Comparison of ENCODE assay signal across 9 cellular contexts in genomic region chr6:156925718-156926607, GRCh38.
DNase-seq lines count a peak whose midpoint lies in the region; ATAC-seq and TF ChIP-seq lines count a peak whose summit lies in the region.
"Had no signal": no experiment of that assay in that cellular context is flagged by ENCODE, and none has a peak within 500 bp of the region (broad histone marks: within the 10 kb centered on the region; RNA-seq: fewer than 3 reads in every experiment).

No MANE protein-coding gene starts in this region.

- H3K27ac Mint-ChIP-seq in HFFc6 = no peak overlapping the region
- H3K27ac Mint-ChIP-seq in neural progenitor cell = no peak overlapping the region

- peaks cover 7% of the 10 kb centered on the region for H3F3A ChIP-seq in neural progenitor cell (ENCODE audit: low read depth)

- DNase-seq in HFFc6 = peak; percentile 2
- no peak for DNase-seq in neural progenitor cell (ENCODE audit: low spot score)
- no peak for DNase-seq in HCEC 1CT
- DNase-seq in pons (ENCODE audit: low spot score) = no peak
- DNase-seq in NCI-H187 (lab: John Stamatoyannopoulos, UW) = no peak
- DNase-seq in T1000 (lab: John Stamatoyannopoulos, UW) = no peak
- DNase-seq: hippocampal formation had no signal

- H4K20me1 ChIP-seq in KMS-11 (ENCODE audit: insufficient read depth) = no peaks in the 10 kb centered on the region
- peaks cover 55% of the 10 kb centered on the region for H4K20me1 ChIP-seq in neural progenitor cell (ENCODE audit: low read depth)

- no peak overlapping the region; the same call in 1 of the 2 replicates for H3K9ac ChIP-seq in KMS-11
- H3K9ac ChIP-seq in neural progenitor cell = no peak overlapping the region

- H3K4me3 Mint-ChIP-seq in HFFc6 (no peak overlapping the region), neural progenitor cell (no peak overlapping the region)

- H3K79me2 ChIP-seq in KMS-11 (ENCODE audit: insufficient read depth, low read depth) (peaks cover 66% of the 10 kb centered on the region; the same call in 1 of the 2 replicates), neural progenitor cell (ENCODE audit: low read depth) (peaks cover 96% of the 10 kb centered on the region)

- ATAC-seq in GM19025 (IDR thresholded peaks at IDR 0.05; ENCODE audit: low read depth, unreplicated experiment) = peak; percentile 88

- H3K36me3 Mint-ChIP-seq in HFFc6 (ENCODE audit: low read depth) = no peaks in the 10 kb centered on the region
- peaks cover 18% of the 10 kb centered on the region for H3K36me3 Mint-ChIP-seq in neural progenitor cell

- no peaks in the 10 kb centered on the region for H3K9me3 ChIP-seq in neural progenitor cell (ENCODE audit: low read depth)

- H3K27ac ChIP-seq in KMS-11 = peak overlapping the region; percentile 25; the same call in 1 of the 2 replicates
- no peak overlapping the region for H3K27ac ChIP-seq in neural progenitor cell

- H3K4me2 ChIP-seq in KMS-11 (peak overlapping the region; percentile 66), neural progenitor cell (peak overlapping the region; percentile 39)

- H3K4me1 Mint-ChIP-seq in HFFc6 (ENCODE audit: low read depth) (peaks cover 28% of the 10 kb centered on the region), neural progenitor cell (peaks cover 20% of the 10 kb centered on the region)

- TF ChIP-seq CTCF in HFFc6 (IDR thresholded peaks at IDR 0.05) (no peak), KMS-11 (conservative IDR thresholded peaks at IDR 0.05; ENCODE audit: low read depth, low read length) (no peak), neural progenitor cell (IDR thresholded peaks at IDR 0.05) (no peak)

- peaks cover 3% of the 10 kb centered on the region; the same call in 1 of the 2 replicates for H3K27me3 Mint-ChIP-seq in HFFc6 (ENCODE audit: insufficient read depth)
- no peaks in the 10 kb centered on the region for H3K27me3 Mint-ChIP-seq in neural progenitor cell (ENCODE audit: insufficient read depth, low read depth)

- H3K36me3 ChIP-seq in KMS-11 (ENCODE audit: insufficient read depth) (no peaks in the 10 kb centered on the region), neural progenitor cell (no peaks in the 10 kb centered on the region)

- no peak overlapping the region for H2AFZ ChIP-seq in KMS-11 (ENCODE audit: low read depth)
- H2AFZ ChIP-seq in neural progenitor cell (replicated peaks) = no peak overlapping the region

- no peak overlapping the region for H3K4me3 ChIP-seq in KMS-11 (IDR thresholded peaks at IDR 0.05; ENCODE audit: insufficient read depth, low read depth, low read length)
- H3K4me3 ChIP-seq in neural progenitor cell = no peak overlapping the region

- H3K27me3 ChIP-seq in KMS-11 (ENCODE audit: insufficient read depth, low read depth) (no peaks in the 10 kb centered on the region), neural progenitor cell (no peaks in the 10 kb centered on the region)

- H3K4me1 ChIP-seq in KMS-11 (ENCODE audit: low read depth, poor library complexity, severe bottlenecking) (peaks cover 44% of the 10 kb centered on the region), neural progenitor cell (peaks cover 19% of the 10 kb centered on the region)

- no peaks in the 10 kb centered on the region for H3K9me3 Mint-ChIP-seq in HFFc6
- H3K9me3 Mint-ChIP-seq in neural progenitor cell = no peaks in the 10 kb centered on the region
